Comparison of ENCODE assay signal across 13 cellular contexts in the genomic region with DNA sequence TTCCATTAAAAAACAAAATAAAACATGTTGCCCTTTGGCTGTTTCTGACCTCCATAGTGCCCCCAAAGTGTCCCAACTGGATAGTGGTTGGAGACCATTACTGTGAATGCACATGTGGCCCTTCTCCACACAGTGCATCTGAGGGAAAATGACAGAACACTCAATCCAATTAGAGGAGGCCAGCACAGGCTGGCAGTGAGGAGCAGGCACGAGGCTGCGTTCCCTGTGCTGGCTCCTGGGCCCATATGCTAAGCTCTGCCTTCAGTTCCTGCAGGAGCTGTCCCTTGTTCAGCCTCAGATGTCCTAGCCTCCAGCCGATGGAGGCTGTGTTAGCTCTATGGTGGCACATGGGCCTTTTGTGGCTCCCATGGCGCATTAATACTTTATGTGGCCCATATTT.
"Had no signal": no experiment of that assay in that cellular context is flagged by ENCODE, and none has a peak within 500 bp of the region (broad histone marks: within the 10 kb centered on the region; RNA-seq: fewer than 3 reads in every experiment).

No MANE protein-coding gene starts in this region.

- H3K27me3 Mint-ChIP-seq: activated CD8-positive, alpha-beta memory T cell treated with anti-CD3 and anti-CD28 coated beads, Interleukin-2, amount 10 ng/mL, durations not matched to agents 7 days and 5 days; activated naive CD8-positive, alpha-beta T cell had no signal

- H3K9me3 Mint-ChIP-seq: activated CD4-positive, alpha-beta memory T cell treated with anti-CD3 and anti-CD28 coated beads, Interleukin-2, amount 10 ng/mL, durations not matched to agents 7 days and 5 days; effector memory CD8-positive, alpha-beta T cell; mesothelial cell of epicardium; stimulated activated naive CD8-positive, alpha-beta T cell treated with anti-CD3 and anti-CD28 coated beads, Interleukin-15, amount 100 ng/mL, for 72 hours had no signal

- DNase-seq: activated CD4-positive, alpha-beta memory T cell treated with anti-CD3 and anti-CD28 coated beads, Interleukin-2, amount 10 ng/mL, durations not matched to agents 7 days and 5 days; activated CD4-positive, alpha-beta T cell treated with anti-CD3 and anti-CD28 coated beads for 4 hours; activated CD8-positive, alpha-beta memory T cell treated with anti-CD3 and anti-CD28 coated beads, Interleukin-2, amount 10 ng/mL, durations not matched to agents 7 days and 5 days; effector memory CD8-positive, alpha-beta T cell; foreskin fibroblast; islet precursor cell; stimulated activated CD8-positive, alpha-beta memory T cell treated with anti-CD3 and anti-CD28 coated beads, Interleukin-4, amount 100 ng/mL, for 48 hours; stimulated activated naive CD8-positive, alpha-beta T cell treated with anti-CD3 and anti-CD28 coated beads, Interleukin-15, amount 100 ng/mL, for 72 hours; T-helper 17 cell; transverse colon; uterus had no signal

- H3K27ac Mint-ChIP-seq: activated CD4-positive, alpha-beta memory T cell treated with anti-CD3 and anti-CD28 coated beads, Interleukin-2, amount 10 ng/mL, durations not matched to agents 7 days and 5 days; activated CD8-positive, alpha-beta memory T cell treated with anti-CD3 and anti-CD28 coated beads, Interleukin-2, amount 10 ng/mL, durations not matched to agents 7 days and 5 days; activated naive CD8-positive, alpha-beta T cell; effector memory CD8-positive, alpha-beta T cell; mesothelial cell of epicardium; T-helper 17 cell had no signal

- H3K36me3 Mint-ChIP-seq: activated CD8-positive, alpha-beta memory T cell treated with anti-CD3 and anti-CD28 coated beads, Interleukin-2, amount 10 ng/mL, durations not matched to agents 7 days and 5 days; activated naive CD8-positive, alpha-beta T cell; mesothelial cell of epicardium had no signal

- ATAC-seq: activated CD8-positive, alpha-beta memory T cell treated with anti-CD3 and anti-CD28 coated beads, Interleukin-2, amount 10 ng/mL, durations not matched to agents 7 days and 5 days; effector memory CD8-positive, alpha-beta T cell; stimulated activated naive CD8-positive, alpha-beta T cell treated with anti-CD3 and anti-CD28 coated beads, Interleukin-15, amount 100 ng/mL, for 72 hours; T-helper 17 cell had no signal

- H3K4me3 Mint-ChIP-seq: activated CD4-positive, alpha-beta memory T cell treated with anti-CD3 and anti-CD28 coated beads, Interleukin-2, amount 10 ng/mL, durations not matched to agents 7 days and 5 days; activated CD8-positive, alpha-beta memory T cell treated with anti-CD3 and anti-CD28 coated beads, Interleukin-2, amount 10 ng/mL, durations not matched to agents 7 days and 5 days; activated naive CD8-positive, alpha-beta T cell; mesothelial cell of epicardium; T-helper 17 cell had no signal
